In the genomic region with DNA sequence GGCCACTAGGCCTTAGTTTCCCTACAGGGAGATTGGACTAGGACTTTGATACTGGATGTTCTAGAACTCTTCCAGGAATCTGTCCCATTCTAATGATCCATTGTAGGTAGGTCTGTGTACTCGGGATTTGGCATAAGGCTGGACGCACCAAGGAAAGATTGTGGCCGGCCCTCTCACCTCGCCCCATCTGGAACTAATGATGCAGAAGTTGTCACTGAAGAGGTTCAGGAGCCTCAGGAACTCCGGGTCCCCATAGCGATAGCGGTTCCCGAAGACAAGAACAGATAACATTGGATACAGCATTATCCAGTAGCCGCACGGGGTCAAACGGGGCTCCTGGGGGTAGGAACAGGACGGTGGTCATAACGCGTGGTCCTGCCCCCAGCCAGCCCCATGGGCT, we compare ENCODE assay signal across 10 cellular contexts. TPM values are rescaled to one million over a fixed set of nuclear protein-coding genes. Genes with fewer than 3 reads are reported as not detected.
DNase-seq lines count a peak whose midpoint lies in the region; ATAC-seq and TF ChIP-seq lines count a peak whose summit lies in the region.
"Had no signal": no experiment of that assay in that cellular context is flagged by ENCODE, and none has a peak within 500 bp of the region (broad histone marks: within the 10 kb centered on the region; RNA-seq: fewer than 3 reads in every experiment).

No MANE protein-coding gene starts in this region.

- H3K27ac Mint-ChIP-seq in activated naive CD4-positive, alpha-beta T cell treated with anti-CD3 and anti-CD28 coated beads, Interleukin-2, amount 10 ng/mL, durations not matched to agents 7 days and 5 days, result peak overlapping the region; percentile 68

- no peaks in the 10 kb centered on the region for H3K9me3 Mint-ChIP-seq in activated naive CD4-positive, alpha-beta T cell treated with anti-CD3 and anti-CD28 coated beads, Interleukin-2, amount 10 ng/mL, durations not matched to agents 7 days and 5 days

- no peak for ATAC-seq in lung (ENCODE audit: insufficient read depth, low FRiP score)
- ATAC-seq in GM21619 (IDR thresholded peaks at IDR 0.05; ENCODE audit: unreplicated experiment), result no peak
- ATAC-seq in GM19452 (IDR thresholded peaks at IDR 0.05; ENCODE audit: unreplicated experiment), result no peak

- TF ChIP-seq POLR2A in breast epithelium (IDR thresholded peaks at IDR 0.05), result no peak

- no peaks in the 10 kb centered on the region for H3K36me3 ChIP-seq in breast epithelium
- peaks cover 0 to 27% of the 10 kb centered on the region in 2 donors for H3K36me3 ChIP-seq in lung (ENCODE audit: control insufficient read depth in 2 of 2, insufficient read depth in 2 of 2, low read length in 2 of 2)
- peaks cover 11 to 26% (median 21%) of the 10 kb centered on the region in 3 donors for H3K36me3 ChIP-seq in tibial artery

- 64 to 65% methylated on average over 11 to 14 of the region's 14 CpGs for WGBS in lung, 2 donors

- TF ChIP-seq CTCF in breast epithelium (IDR thresholded peaks at IDR 0.05) (no peak), lung (IDR thresholded peaks at IDR 0.05; ENCODE audit: control extremely low read depth, extremely low read depth) (no peak), tibial artery (IDR thresholded peaks at IDR 0.05) (no peak)

- H3K9me3 ChIP-seq in breast epithelium, result no peaks in the 10 kb centered on the region
- no peaks in the 10 kb centered on the region for H3K9me3 ChIP-seq in lung (ENCODE audit: control insufficient read depth in 2 of 2, insufficient read depth in 1 of 2, low read length in 1 of 2)
- H3K9me3 ChIP-seq in tibial artery, result no peaks in the 10 kb centered on the region

- H3K27ac ChIP-seq in breast epithelium, result peak overlapping the region; percentile 81
- peak overlapping the region; percentile 75 to 83 for H3K27ac ChIP-seq in lung (ENCODE audit: low read depth in 1 of 2, low read length in 1 of 2)
- H3K27ac ChIP-seq in tibial artery, result peak overlapping the region; percentile 67 to 72
- H3K27ac ChIP-seq: parathyroid adenoma had no signal

- peaks cover 44% of the 10 kb centered on the region for H3K36me3 Mint-ChIP-seq in activated naive CD4-positive, alpha-beta T cell treated with anti-CD3 and anti-CD28 coated beads, Interleukin-2, amount 10 ng/mL, durations not matched to agents 7 days and 5 days

- CTCF ChIA-PET in activated naive CD4-positive, alpha-beta T cell treated with anti-CD3 and anti-CD28 coated beads, Interleukin-2, amount 10 ng/mL, durations not matched to agents 7 days and 5 days (lab: Charles Lee), result interaction anchor here (0.8 kb wide), 1 partner anchor 33 kb away, joined by 3 read pairs; no protein-coding TSS in a partner anchor

- no peaks in the 10 kb centered on the region for H3K27me3 ChIP-seq in breast epithelium
- no peaks in the 10 kb centered on the region for H3K27me3 ChIP-seq in lung (ENCODE audit: control insufficient read depth, insufficient read depth)
- no peaks in the 10 kb centered on the region for H3K27me3 ChIP-seq in tibial artery

- H3K4me1 Mint-ChIP-seq in activated naive CD4-positive, alpha-beta T cell treated with anti-CD3 and anti-CD28 coated beads, Interleukin-2, amount 10 ng/mL, durations not matched to agents 7 days and 5 days, result peaks cover 74% of the 10 kb centered on the region

- H3K4me3 ChIP-seq in breast epithelium, result peak overlapping the region; percentile 29 to 68 (median 50)
- H3K4me3 ChIP-seq in lung, result no peak overlapping the region
- peak overlapping the region; percentile 51 to 57 for H3K4me3 ChIP-seq in tibial artery

- H3K4me1 ChIP-seq in breast epithelium (peaks cover 11 to 24% of the 10 kb centered on the region in 2 donors), lung (ENCODE audit: control insufficient read depth in 2 of 2, insufficient read depth in 2 of 2, low read length in 2 of 2) (peaks cover 3 to 27% of the 10 kb centered on the region in 2 donors), tibial artery (peaks cover 7 to 76% (median 58%) of the 10 kb centered on the region in 4 donors)

- intact Hi-C loops in breast epithelium (cut with DNase I; ENCODE audit: low total_unique reads) (loop anchor here (10.0 kb wide), 1 partner anchor 145 kb away; no protein-coding TSS in a partner anchor), tibial artery (cut with DNase I; ENCODE audit: low total_unique reads) (no loop called here)

- no peak for DNase-seq in activated naive CD4-positive, alpha-beta T cell treated with anti-CD3 and anti-CD28 coated beads, Interleukin-2, amount 10 ng/mL, durations not matched to agents 7 days and 5 days
- no peak for DNase-seq in activated naive CD4-positive, alpha-beta T cell (lab: John Stamatoyannopoulos, UW)
- no peak for DNase-seq in breast epithelium (ENCODE audit: low spot score in 2 of 2)
- no peak for DNase-seq in lung (ENCODE audit: low spot score)
- DNase-seq in tibial artery, result no peak
- DNase-seq in nucleus accumbens (lab: John Stamatoyannopoulos, UW), result no peak
- DNase-seq: NCI-H2171 had no signal

- H3K4me3 Mint-ChIP-seq in activated naive CD4-positive, alpha-beta T cell treated with anti-CD3 and anti-CD28 coated beads, Interleukin-2, amount 10 ng/mL, durations not matched to agents 7 days and 5 days, result peak overlapping the region; percentile 87

- peaks cover 48% of the 10 kb centered on the region for H3K27me3 Mint-ChIP-seq in activated naive CD4-positive, alpha-beta T cell treated with anti-CD3 and anti-CD28 coated beads, Interleukin-2, amount 10 ng/mL, durations not matched to agents 7 days and 5 days

RNA-seq across cellular contexts. Expression of a gene that starts 11.2 kb away (rescaled TPM):
- total RNA-seq in breast epithelium (10 to 100 TPM; 78.9 to 90.8 (median 88.5) TPM), lung (100 to 1,000 TPM; 130 to 157 TPM)
- polyA plus RNA-seq in lung, result 100 to 1,000 TPM; 132 to 133 TPM

RNA-seq across cellular contexts. Expression of a gene that starts 32.1 kb away (rescaled TPM):
- total RNA-seq in breast epithelium (10 to 100 TPM; 21.6 to 28.2 (median 22.1) TPM), lung (10 to 100 TPM; 11.5 to 73.0 TPM)
- 10 to 100 TPM; 78.6 to 90.9 TPM for polyA plus RNA-seq in lung

RNA-seq across cellular contexts. Expression of a gene that starts 34.8 kb away (rescaled TPM):
- total RNA-seq in breast epithelium (10 to 100 TPM in 1 of 3 donors, 1 to 10 TPM in 1, not detected in 1; 5.6 to 47.3 TPM), lung (1 to 10 TPM in 1 of 2 donors, not detected in 1; 3.2 TPM)
- polyA plus RNA-seq in lung, result 1 to 10 TPM in 1 of 2 donors, under 1 TPM in 1; 0.75 to 4.6 TPM

RNA-seq across cellular contexts. Expression of a gene that starts 40.1 kb away (rescaled TPM):
- under 1 TPM in 1 of 3 donors, not detected in 2; 0.64 TPM for total RNA-seq in breast epithelium
- total RNA-seq in lung, result 1 to 10 TPM in 1 of 2 donors, under 1 TPM in 1; 0.97 to 1.7 TPM
- polyA plus RNA-seq in lung, result under 1 TPM; 0.45 to 0.57 TPM

RNA-seq across cellular contexts. Expression of a gene that starts 59.2 kb away (rescaled TPM):
- total RNA-seq in breast epithelium (10 to 100 TPM; 41.6 to 52.8 (median 52.1) TPM), lung (10 to 100 TPM; 47.4 to 77.4 TPM)
- polyA plus RNA-seq in lung, result 10 to 100 TPM; 44.5 to 69.9 TPM
